Comparison of ENCODE assay signal across 12 cellular contexts in the genomic region with DNA sequence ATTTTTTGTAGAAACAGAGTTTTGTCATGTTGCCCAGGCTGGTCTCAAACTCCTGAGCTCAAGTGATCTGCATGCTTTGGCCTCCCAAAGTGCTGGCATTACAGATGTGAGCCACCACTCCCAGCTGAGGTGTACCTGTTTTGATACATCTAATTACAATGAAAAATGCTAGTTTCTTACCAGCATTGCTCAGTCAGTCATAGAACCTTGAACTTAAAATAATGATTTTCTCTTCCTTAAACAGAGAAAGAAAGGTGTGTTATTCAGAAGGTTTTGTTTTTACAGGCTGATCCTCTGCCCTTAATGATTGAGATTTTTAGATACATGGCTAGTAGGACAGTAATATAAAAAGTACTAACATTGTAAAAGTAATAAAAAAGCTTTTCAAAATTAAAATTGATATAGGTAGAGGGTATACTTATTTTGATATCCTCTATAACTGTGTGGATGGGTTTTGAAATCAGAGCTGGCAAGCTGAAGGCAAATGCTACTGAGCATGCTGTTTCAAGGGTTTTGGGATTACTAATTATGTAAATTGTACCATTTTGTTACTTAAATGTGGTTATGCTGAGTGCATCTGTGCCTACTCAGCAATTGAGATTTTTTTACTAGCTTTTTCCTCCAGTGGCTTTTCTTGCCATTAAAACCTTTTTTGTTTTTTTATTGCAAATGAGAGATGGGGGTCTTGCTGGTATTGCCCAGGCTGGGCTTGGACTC. TPM values are rescaled to one million over a fixed set of nuclear protein-coding genes. Genes with fewer than 3 reads are reported as not detected.
DNase-seq lines count a peak whose midpoint lies in the region; ATAC-seq and TF ChIP-seq lines count a peak whose summit lies in the region.
"Had no signal": no experiment of that assay in that cellular context is flagged by ENCODE, and none has a peak within 500 bp of the region (broad histone marks: within the 10 kb centered on the region; RNA-seq: fewer than 3 reads in every experiment).

No MANE protein-coding gene starts in this region.

- H3K27me3 Mint-ChIP-seq in CD8-positive, alpha-beta T cell (ENCODE audit: low read depth), result no peaks in the 10 kb centered on the region
- no peaks in the 10 kb centered on the region for H3K27me3 Mint-ChIP-seq in activated B cell treated with CpG ODN at 0.5 μM for 24 hours
- H3K27me3 Mint-ChIP-seq: activated CD4-positive, alpha-beta T cell treated with anti-CD3 and anti-CD28 coated beads, Interleukin-2, amount 10 ng/mL, durations not matched to agents 7 days and 5 days had no signal

- intact Hi-C loops in CD8-positive, alpha-beta T cell (cut with DNase I, micrococcal nuclease), result loop anchor here in 1 of 2 experiments (2.0 kb wide), 1 partner anchor 13 kb away; no protein-coding TSS in a partner anchor
- intact Hi-C loops in activated B cell treated with CpG ODN at 0.5 μM for 24 hours (cut with micrococcal nuclease), result loop anchor here (2.0 kb wide), 1 partner anchor 15 kb away; no protein-coding TSS in a partner anchor

- peaks cover 92% of the 10 kb centered on the region for H3K4me1 Mint-ChIP-seq in CD8-positive, alpha-beta T cell (ENCODE audit: low read depth)
- peaks cover 87% of the 10 kb centered on the region for H3K4me1 Mint-ChIP-seq in activated B cell treated with CpG ODN at 0.5 μM for 24 hours

- TF ChIP-seq CTCF in CD8-positive, alpha-beta T cell (IDR thresholded peaks at IDR 0.05), result no peak
- TF ChIP-seq CTCF in activated B cell treated with CpG ODN at 0.5 μM for 24 hours (IDR thresholded peaks at IDR 0.05) (no peak), foreskin fibroblast (IDR thresholded peaks at IDR 0.05; ENCODE audit: low read depth, low read length) (no peak)

- H3K27ac ChIP-seq in CD8-positive, alpha-beta T cell (ENCODE audit: low read depth, low read length), result no peak overlapping the region

- peaks cover 71% of the 10 kb centered on the region for H3K4me1 ChIP-seq in CD8-positive, alpha-beta T cell (ENCODE audit: insufficient read depth, low read length)

- H3K9me3 Mint-ChIP-seq in CD8-positive, alpha-beta T cell, result no peaks in the 10 kb centered on the region
- peaks cover 2% of the 10 kb centered on the region for H3K9me3 Mint-ChIP-seq in activated B cell treated with CpG ODN at 0.5 μM for 24 hours

- ATAC-seq in CD8-positive, alpha-beta T cell, result no peak
- peak; percentile 80 for ATAC-seq in GM19023 (IDR thresholded peaks at IDR 0.05; ENCODE audit: unreplicated experiment)
- ATAC-seq in HG02870 (IDR thresholded peaks at IDR 0.05; ENCODE audit: unreplicated experiment), result peak; percentile 80
- ATAC-seq in activated B cell treated with CpG ODN at 0.5 μM for 24 hours (ENCODE audit: low read depth), result peak; percentile 65

- no peaks in the 10 kb centered on the region for H3K9me3 ChIP-seq in CD8-positive, alpha-beta T cell (ENCODE audit: low read length)

- H3K27ac Mint-ChIP-seq in CD8-positive, alpha-beta T cell, result peak overlapping the region; percentile 6
- no peak overlapping the region for H3K27ac Mint-ChIP-seq in activated B cell treated with CpG ODN at 0.5 μM for 24 hours

- no peak overlapping the region for H3K4me3 ChIP-seq in CD8-positive, alpha-beta T cell (ENCODE audit: low read depth, low read length)
- H3K4me3 ChIP-seq in foreskin fibroblast (ENCODE audit: low read depth in 1 of 2, low read length in 2 of 2), result no peak overlapping the region

- H3K27me3 ChIP-seq in CD8-positive, alpha-beta T cell (ENCODE audit: insufficient read depth, low read length), result no peaks in the 10 kb centered on the region

- no peak for DNase-seq in CD8-positive, alpha-beta T cell
- no peak for DNase-seq in activated B cell treated with CpG ODN at 0.5 μM for 24 hours
- no peak for DNase-seq in SKM-1 (lab: John Stamatoyannopoulos, UW; ENCODE audit: unreplicated experiment)
- no peak for DNase-seq in foreskin fibroblast
- DNase-seq in H4 (ENCODE audit: low spot score), result no peak
- no peak for DNase-seq in middle frontal gyrus (ENCODE audit: extremely low spot score, low spot score)
- DNase-seq: activated CD4-positive, alpha-beta T cell treated with anti-CD3 and anti-CD28 coated beads, Interleukin-2, amount 10 ng/mL, durations not matched to agents 7 days and 5 days; NCI-H1436 treated with DMSO at 0.1 percent for 48 hours; RPMI8226; stimulated activated naive CD4-positive, alpha-beta T cell treated with Interleukin-2 at 50 U/mL for 16 hours had no signal

- H3K4me3 Mint-ChIP-seq in CD8-positive, alpha-beta T cell, result no peak overlapping the region
- no peak overlapping the region for H3K4me3 Mint-ChIP-seq in activated B cell treated with CpG ODN at 0.5 μM for 24 hours
- H3K4me3 Mint-ChIP-seq: activated CD4-positive, alpha-beta T cell treated with anti-CD3 and anti-CD28 coated beads, Interleukin-2, amount 10 ng/mL, durations not matched to agents 7 days and 5 days had no signal

- H3K36me3 Mint-ChIP-seq in CD8-positive, alpha-beta T cell, result peaks cover 62% of the 10 kb centered on the region
- peaks cover 71% of the 10 kb centered on the region for H3K36me3 Mint-ChIP-seq in activated B cell treated with CpG ODN at 0.5 μM for 24 hours (ENCODE audit: low read depth)

- POLR2A ChIA-PET in CD8-positive, alpha-beta T cell (lab: Charles Lee), result no interaction called here
- POLR2A ChIA-PET in activated B cell treated with CpG ODN at 0.5 μM for 24 hours (lab: Charles Lee), result interaction anchor here (1.0 kb wide), 1 partner anchor 17 kb away, joined by 4 read pairs; no protein-coding TSS in a partner anchor

- H3K36me3 ChIP-seq in CD8-positive, alpha-beta T cell (ENCODE audit: insufficient read depth, low read length), result no peaks in the 10 kb centered on the region

- CTCF ChIA-PET in CD8-positive, alpha-beta T cell (lab: Charles Lee), result interaction anchor here (0.9 to 2.4 kb wide), 3 partner anchors 10 to 16 kb away, joined by 3 to 10 read pairs (median 5); partner anchors contain the start of gene PRRC2C
- CTCF ChIA-PET in activated B cell treated with CpG ODN at 0.5 μM for 24 hours (lab: Charles Lee), result interaction anchor here (0.6 to 2.2 kb wide), 2 partner anchors 16 to 231 kb away, joined by 3 to 8 read pairs; partner anchors contain the start of gene PRRC2C

RNA-seq across cellular contexts. Expression of gene PRRC2C, which starts 16.1 kb away (rescaled TPM):
- 100 to 1,000 TPM; 416 to 423 TPM for total RNA-seq in CD8-positive, alpha-beta T cell
- 262 and 272 TPM in 2 replicates for total RNA-seq in activated B cell treated with CpG ODN at 0.5 μM for 24 hours
- 32.5 and 37.8 TPM in 2 replicates for total RNA-seq in H4 (2014; rRNA removed; shearing (Covaris generic))
